ENCODE assay signal across 18 cellular contexts in the genomic region with DNA sequence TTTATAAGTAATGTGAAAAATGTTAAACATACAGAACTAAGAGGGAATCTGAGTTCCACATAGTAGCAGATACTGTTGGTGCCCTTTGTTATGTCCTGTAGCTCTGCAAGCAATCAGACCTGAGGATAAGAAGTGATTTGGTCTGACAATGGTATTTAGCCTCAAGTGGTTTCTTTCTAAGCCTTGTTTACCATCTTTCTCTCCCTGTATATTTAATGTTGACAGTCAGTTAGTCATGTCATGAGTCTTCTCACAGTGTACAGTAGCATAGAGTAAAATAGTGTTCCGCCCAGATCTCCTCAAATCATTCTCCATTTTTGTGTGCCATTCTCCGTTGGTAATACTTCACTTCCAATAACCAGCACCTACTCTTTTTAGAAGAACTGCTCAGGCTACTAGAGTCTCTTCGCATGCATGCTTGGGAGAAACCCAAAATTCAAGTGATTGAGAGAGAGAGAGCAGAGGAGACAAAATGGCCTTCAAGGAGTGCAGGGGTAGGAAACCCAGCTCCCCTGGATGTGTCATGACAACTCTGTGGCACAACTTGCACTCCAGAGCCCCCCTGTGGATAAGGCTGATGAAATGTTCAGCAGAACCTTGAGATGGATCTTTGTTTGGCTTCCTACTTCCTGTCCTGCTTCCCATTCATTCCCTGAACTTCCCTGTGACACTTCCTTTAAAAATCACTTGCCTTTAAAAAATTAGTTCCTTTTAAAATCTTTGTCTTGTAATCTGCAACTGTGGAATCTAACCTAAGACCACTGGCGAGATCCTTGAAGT.
A peak's percentile ranks its signal among the peaks of the same experiment; 100 is the strongest.
DNase-seq lines count a peak whose midpoint lies in the region; ATAC-seq and TF ChIP-seq lines count a peak whose summit lies in the region.
"Had no signal": no experiment of that assay in that cellular context is flagged by ENCODE, and none has a peak within 500 bp of the region (broad histone marks: within the 10 kb centered on the region; RNA-seq: fewer than 3 reads in every experiment).

No MANE protein-coding gene starts in this region.

- in situ Hi-C loops in mammary epithelial cell (cut with MboI; ENCODE audit: low sequenced_read_pairs in 2 of 2), result no loop called here

- H3K9me3 ChIP-seq in mammary epithelial cell (replicated peaks; ENCODE audit: insufficient read depth, low read length), result no peaks in the 10 kb centered on the region
- H3K9me3 ChIP-seq in breast epithelium, result no peaks in the 10 kb centered on the region
- no peaks in the 10 kb centered on the region; the same call in 1 of the 2 replicates for H3K9me3 ChIP-seq in SJCRH30 (replicated peaks)
- H3K9me3 ChIP-seq: BLaER1, neutrophil, upper lobe of right lung had no signal

- DNase-seq in mammary epithelial cell (no peak), breast epithelium (ENCODE audit: low spot score in 2 of 2) (no peak), SJCRH30 (peak in 1 of 2 experiments; percentile 52), hepatic stellate cell (ENCODE audit: low spot score) (no peak), NCI-H128 (lab: John Stamatoyannopoulos, UW; ENCODE audit: unreplicated experiment) (no peak)
- DNase-seq in stimulated activated naive CD8-positive, alpha-beta T cell treated with anti-CD3 and anti-CD28 coated beads, Interleukin-15, amount 100 ng/mL, for 72 hours, result no peak
- no peak for DNase-seq in activated CD4-positive, alpha-beta memory T cell treated with anti-CD3 and anti-CD28 coated beads for 36 hours
- DNase-seq: activated CD4-positive, alpha-beta T cell treated with anti-CD3 and anti-CD28 coated beads for 4 hours; activated naive CD8-positive, alpha-beta T cell treated with anti-CD3 and anti-CD28 coated beads for 36 hours; Karpas-422; NCI-H1048; NCI-H69; stimulated activated CD4-positive, alpha-beta T cell treated with anti-CD3 and anti-CD28 coated beads, Interleukin-12 subunit alpha, Interleukin-12 subunit beta, amount 100 ng/mL, for 4 hours; upper lobe of right lung had no signal

- H3K4me1 Mint-ChIP-seq in stimulated activated naive CD8-positive, alpha-beta T cell treated with anti-CD3 and anti-CD28 coated beads, Interleukin-15, amount 100 ng/mL, for 72 hours, result no peaks in the 10 kb centered on the region
- H3K4me1 Mint-ChIP-seq in activated CD4-positive, alpha-beta memory T cell treated with anti-CD3 and anti-CD28 coated beads for 36 hours (ENCODE audit: low read depth), result no peaks in the 10 kb centered on the region
- H3K4me1 Mint-ChIP-seq: activated naive CD8-positive, alpha-beta T cell treated with anti-CD3 and anti-CD28 coated beads for 36 hours; activated T-helper 17 cell treated with anti-CD3 and anti-CD28 coated beads, Interleukin-2, amount 50 U/mL, for 72 hours had no signal

- no peak for TF ChIP-seq POLR2A in breast epithelium (IDR thresholded peaks at IDR 0.05)

- H3K9me3 Mint-ChIP-seq in stimulated activated naive CD8-positive, alpha-beta T cell treated with anti-CD3 and anti-CD28 coated beads, Interleukin-15, amount 100 ng/mL, for 72 hours, result peaks cover 0 to 5% of the 10 kb centered on the region in 2 donors
- no peaks in the 10 kb centered on the region for H3K9me3 Mint-ChIP-seq in activated CD4-positive, alpha-beta memory T cell treated with anti-CD3 and anti-CD28 coated beads for 36 hours
- H3K9me3 Mint-ChIP-seq: activated naive CD8-positive, alpha-beta T cell treated with anti-CD3 and anti-CD28 coated beads for 36 hours; activated T-helper 17 cell treated with anti-CD3 and anti-CD28 coated beads, Interleukin-2, amount 50 U/mL, for 72 hours had no signal

- H3K36me3 Mint-ChIP-seq in activated CD4-positive, alpha-beta memory T cell treated with anti-CD3 and anti-CD28 coated beads for 36 hours, result no peaks in the 10 kb centered on the region
- H3K36me3 Mint-ChIP-seq: activated naive CD8-positive, alpha-beta T cell treated with anti-CD3 and anti-CD28 coated beads for 36 hours had no signal

- H3K4me2 ChIP-seq in mammary epithelial cell (ENCODE audit: insufficient read depth, low read depth, low read length), result no peak overlapping the region
- H3K4me2 ChIP-seq: BLaER1 had no signal

- no TSS peak for BruUV-seq in mammary epithelial cell (replicated peaks; lab: Mats Ljungman, UMichigan)

- no peaks in the 10 kb centered on the region for H3K79me2 ChIP-seq in mammary epithelial cell (ENCODE audit: insufficient read depth, low read length)

- H3K36me3 ChIP-seq in mammary epithelial cell (ENCODE audit: insufficient read depth, low read length) (no peaks in the 10 kb centered on the region), breast epithelium (no peaks in the 10 kb centered on the region), SJCRH30 (no peaks in the 10 kb centered on the region)
- H3K36me3 ChIP-seq: BLaER1, neutrophil, upper lobe of right lung had no signal

- dilution Hi-C loops in mammary epithelial cell (cut with HindIII; ENCODE audit: low sequenced_read_pairs), result no loop called here

- H3K27me3 ChIP-seq in mammary epithelial cell (ENCODE audit: insufficient read depth, low read length) (no peaks in the 10 kb centered on the region), breast epithelium (no peaks in the 10 kb centered on the region), SJCRH30 (no peaks in the 10 kb centered on the region)
- H3K27me3 ChIP-seq: BLaER1, neutrophil, upper lobe of right lung had no signal

- H3K27me3 Mint-ChIP-seq in stimulated activated naive CD8-positive, alpha-beta T cell treated with anti-CD3 and anti-CD28 coated beads, Interleukin-15, amount 100 ng/mL, for 72 hours, result peaks cover 3% of the 10 kb centered on the region
- H3K27me3 Mint-ChIP-seq in activated CD4-positive, alpha-beta memory T cell treated with anti-CD3 and anti-CD28 coated beads for 36 hours, result peaks cover 2% of the 10 kb centered on the region

- H3K4me1 ChIP-seq in mammary epithelial cell (ENCODE audit: insufficient read depth, low read length) (peaks cover 26% of the 10 kb centered on the region), breast epithelium (no peaks in the 10 kb centered on the region), SJCRH30 (peaks cover 25% of the 10 kb centered on the region)
- H3K4me1 ChIP-seq: BLaER1 had no signal

- intact Hi-C loops in mammary epithelial cell (cut with micrococcal nuclease) (no loop called here), breast epithelium (cut with DNase I; ENCODE audit: low total_unique reads) (no loop called here)
- intact Hi-C loops in activated CD4-positive, alpha-beta memory T cell treated with anti-CD3 and anti-CD28 coated beads for 36 hours (cut with micrococcal nuclease), result no loop called here

- H3K4me3 ChIP-seq in mammary epithelial cell (replicated peaks in 1 of 3; ENCODE audit: insufficient read depth in 1 of 3, low read depth in 2 of 3, low read length in 3 of 3) (no peak overlapping the region), breast epithelium (no peak overlapping the region), SJCRH30 (no peak overlapping the region)
- H3K4me3 ChIP-seq: BLaER1, upper lobe of right lung had no signal

- POLR2A ChIA-PET in activated CD4-positive, alpha-beta memory T cell treated with anti-CD3 and anti-CD28 coated beads for 36 hours (lab: Charles Lee), result no interaction called here

- no peak overlapping the region for H3K27ac Mint-ChIP-seq in stimulated activated naive CD8-positive, alpha-beta T cell treated with anti-CD3 and anti-CD28 coated beads, Interleukin-15, amount 100 ng/mL, for 72 hours
- no peak overlapping the region for H3K27ac Mint-ChIP-seq in activated CD4-positive, alpha-beta memory T cell treated with anti-CD3 and anti-CD28 coated beads for 36 hours
- H3K27ac Mint-ChIP-seq: activated naive CD8-positive, alpha-beta T cell treated with anti-CD3 and anti-CD28 coated beads for 36 hours; activated T-helper 17 cell treated with anti-CD3 and anti-CD28 coated beads, Interleukin-2, amount 50 U/mL, for 72 hours had no signal

- H3K27ac ChIP-seq in mammary epithelial cell (ENCODE audit: insufficient read depth, low read depth, low read length) (no peak overlapping the region), breast epithelium (no peak overlapping the region), SJCRH30 (peak overlapping the region; percentile 64; the same call in 1 of the 2 replicates)
- H3K27ac ChIP-seq: BLaER1, neutrophil, upper lobe of right lung had no signal

- CTCF ChIA-PET in mammary epithelial cell (lab: Charles Lee; ENCODE audit: low non-redundant PET), result no interaction called here
- CTCF ChIA-PET in activated CD4-positive, alpha-beta memory T cell treated with anti-CD3 and anti-CD28 coated beads for 36 hours (lab: Charles Lee), result no interaction called here

- H3K9ac ChIP-seq in mammary epithelial cell (ENCODE audit: insufficient read depth, low read length), result no peak overlapping the region
- H3K9ac ChIP-seq: BLaER1 had no signal

- peak; percentile 21 for ATAC-seq in esophagus mucosa
- no peak for ATAC-seq in stimulated activated naive CD8-positive, alpha-beta T cell treated with anti-CD3 and anti-CD28 coated beads, Interleukin-15, amount 100 ng/mL, for 72 hours
- ATAC-seq: activated T-helper 17 cell treated with anti-CD3 and anti-CD28 coated beads, Interleukin-2, amount 50 U/mL, for 72 hours; upper lobe of right lung had no signal

- H2AFZ ChIP-seq in mammary epithelial cell (ENCODE audit: low read depth, low read length), result peak overlapping the region; percentile 38

- H4K20me1 ChIP-seq in mammary epithelial cell (ENCODE audit: insufficient read depth, low read length), result no peaks in the 10 kb centered on the region
- H4K20me1 ChIP-seq: BLaER1 had no signal

- no peak for TF ChIP-seq CTCF in mammary epithelial cell (conservative IDR thresholded peaks at IDR 0.05 in 1 of 2, IDR thresholded peaks at IDR 0.05 in 1 of 2; ENCODE audit: extremely low read depth in 1 of 2, insufficient read depth in 1 of 2, low read depth in 1 of 2, low read length in 2 of 2)
- no peak for TF ChIP-seq CTCF in breast epithelium (IDR thresholded peaks at IDR 0.05)

- H3K4me3 Mint-ChIP-seq in stimulated activated naive CD8-positive, alpha-beta T cell treated with anti-CD3 and anti-CD28 coated beads, Interleukin-15, amount 100 ng/mL, for 72 hours, result no peak overlapping the region
- H3K4me3 Mint-ChIP-seq in activated CD4-positive, alpha-beta memory T cell treated with anti-CD3 and anti-CD28 coated beads for 36 hours, result no peak overlapping the region
- H3K4me3 Mint-ChIP-seq: activated naive CD8-positive, alpha-beta T cell treated with anti-CD3 and anti-CD28 coated beads for 36 hours; activated T-helper 17 cell treated with anti-CD3 and anti-CD28 coated beads, Interleukin-2, amount 50 U/mL, for 72 hours had no signal

- 98% methylated on average over 4 of the region's 4 CpGs for WGBS in mammary epithelial cell (ENCODE audit: low coverage, missing lambda C conversion rate)
